2 cellular contexts compared by ENCODE assay signal in genomic region chr5:4080370-4080769, GRCh38.
TF ChIP-seq lines count a peak whose summit lies in the region.

No MANE protein-coding gene starts in this region.

TF ChIP-seq in HepG2, 621 proteins besides CTCF, POLR2A, EP300 and RAD21:
- peak; percentile 76 for TF ChIP-seq MNT (IDR thresholded peaks at IDR 0.05)
- TF ChIP-seq U2AF1 (optimal IDR thresholded peaks at IDR 0.05; ENCODE audit: low read depth, low read length), result no peak

TF ChIP-seq in H1, 55 proteins besides CTCF, POLR2A, EP300 and RAD21:
- TF ChIP-seq NANOG (IDR thresholded peaks at IDR 0.05; ENCODE audit: insufficient read depth, low read depth, low read length, poor library complexity, severe bottlenecking) (no peak), KDM4A (IDR thresholded peaks at IDR 0.05; ENCODE audit: low read depth, low read length, severe bottlenecking) (no peak), ATF2 (IDR thresholded peaks at IDR 0.05; ENCODE audit: low read length) (no peak), SP1 (IDR thresholded peaks at IDR 0.05; ENCODE audit: low read depth, low read length) (no peak), SRF (IDR thresholded peaks at IDR 0.05; ENCODE audit: low read depth, low read length) (no peak), BRCA1 (IDR thresholded peaks at IDR 0.05; ENCODE audit: low read depth, low read length) (no peak), CBX8 (IDR thresholded peaks at IDR 0.05; ENCODE audit: borderline replicate concordance, low read depth, low read length) (no peak)
